In the genomic region with DNA sequence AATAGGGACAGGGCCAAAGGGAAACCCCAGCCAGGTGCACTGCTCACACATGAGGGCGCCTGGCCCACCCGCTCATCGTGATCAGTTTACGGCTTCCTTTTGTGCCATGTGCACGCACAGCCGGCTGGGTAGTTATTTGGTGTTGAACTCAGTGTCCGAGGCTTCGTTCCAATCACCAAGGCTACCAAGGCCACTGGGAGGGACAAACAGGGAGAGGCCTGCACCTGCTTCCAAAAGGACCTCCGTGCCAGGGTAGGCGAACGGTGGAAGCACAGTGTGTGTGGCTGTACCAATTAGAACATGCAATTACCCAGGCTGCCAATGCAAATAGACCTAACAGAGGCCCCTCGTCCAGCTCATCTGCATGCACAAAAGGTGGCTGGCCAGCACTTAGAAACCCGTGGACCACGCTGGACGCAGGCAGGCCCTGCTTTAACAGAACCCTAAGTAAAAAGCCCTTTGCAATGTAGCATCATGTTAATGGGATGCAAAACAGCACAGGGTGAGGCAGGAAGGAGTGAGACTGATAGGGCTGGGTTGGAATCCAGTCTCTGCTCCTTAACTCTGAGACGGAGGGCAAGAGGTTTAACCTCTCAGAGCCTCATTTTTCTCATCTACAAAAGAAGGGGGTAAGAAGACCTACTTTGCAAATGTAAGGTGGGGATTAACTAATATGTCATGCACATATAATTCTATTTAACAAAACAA, we compare ENCODE assay signal across 1 cellular context.
TF ChIP-seq lines count a peak whose summit lies in the region.

No MANE protein-coding gene starts in this region.

TF ChIP-seq in WTC11, 78 proteins besides CTCF, POLR2A, EP300 and RAD21 (continued from another document):
- TF ChIP-seq ATF6 (CRISPR knock-in tag; IDR thresholded peaks at IDR 0.05): no peak
- TF ChIP-seq ZNF121 (CRISPR knock-in tag; IDR thresholded peaks at IDR 0.05): no peak
- no peak for TF ChIP-seq FOXK1 (CRISPR knock-in tag; IDR thresholded peaks at IDR 0.05)
- TF ChIP-seq, protein P1, sequence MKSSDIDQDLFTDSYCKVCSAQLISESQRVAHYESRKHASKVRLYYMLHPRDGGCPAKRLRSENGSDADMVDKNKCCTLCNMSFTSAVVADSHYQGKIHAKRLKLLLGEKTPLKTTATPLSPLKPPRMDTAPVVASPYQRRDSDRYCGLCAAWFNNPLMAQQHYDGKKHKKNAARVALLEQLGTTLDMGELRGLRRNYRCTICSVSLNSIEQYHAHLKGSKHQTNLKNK (CRISPR knock-in tag; IDR thresholded peaks at IDR 0.05): no peak
- no peak for TF ChIP-seq ZNF263 (CRISPR knock-in tag; IDR thresholded peaks at IDR 0.05; ENCODE audit: low read depth)
- no peak for TF ChIP-seq SMAD3 (CRISPR knock-in tag; IDR thresholded peaks at IDR 0.05; ENCODE audit: borderline replicate concordance)
